8 cellular contexts compared by ENCODE assay signal in the genomic region with DNA sequence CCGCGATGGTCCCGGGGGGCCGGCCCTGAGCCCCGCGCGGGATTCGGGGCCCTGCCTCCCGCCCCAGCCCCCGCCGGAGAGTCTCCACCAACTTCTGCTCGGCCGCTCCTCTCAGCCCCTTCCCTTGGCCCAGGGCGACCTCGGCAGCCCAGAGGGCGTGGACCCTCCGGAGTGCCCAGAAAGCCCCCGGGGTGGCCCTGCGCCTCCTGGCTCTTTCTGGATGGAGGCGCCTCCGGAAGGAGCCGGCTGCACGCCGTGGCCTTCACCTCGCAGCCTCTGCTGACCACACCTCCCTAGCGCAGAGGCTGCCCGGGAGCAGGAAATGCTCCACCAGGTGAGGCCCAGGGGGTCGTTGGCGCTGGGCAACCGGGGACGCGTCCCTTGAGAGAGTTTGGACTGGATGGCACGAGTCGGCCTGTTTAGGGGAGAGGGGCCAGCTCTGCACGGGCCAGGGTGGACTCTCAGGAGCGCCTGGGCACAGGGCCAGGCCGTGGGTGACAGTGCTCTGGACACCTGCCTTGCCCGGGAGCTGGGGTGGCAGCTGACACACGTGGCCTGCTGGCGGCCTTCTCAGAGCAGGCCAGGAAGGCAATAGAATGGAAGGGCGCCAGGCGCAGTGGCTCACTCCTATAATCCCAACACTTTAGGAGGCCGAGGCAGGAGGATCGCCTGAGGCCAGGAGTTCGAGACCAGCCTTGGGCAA. TPM values are rescaled to one million over a fixed set of nuclear protein-coding genes. Genes with fewer than 3 reads are reported as not detected.
A peak's percentile ranks its signal among the peaks of the same experiment; 100 is the strongest.
DNase-seq lines count a peak whose midpoint lies in the region; ATAC-seq lines count a peak whose summit lies in the region.

No MANE protein-coding gene starts in this region.

- ATAC-seq in activated T-cell treated with anti-CD3 and anti-CD28 coated beads, Interleukin-2, amount 50 U/mL, for 72 hours (replicated peaks in 1 of 2): peak; percentile 23 to 36
- no peak for ATAC-seq in GM18517 (IDR thresholded peaks at IDR 0.05; ENCODE audit: unreplicated experiment)

- no peaks in the 10 kb centered on the region for H3K36me3 ChIP-seq in iPS DF 6.9 (ENCODE audit: control insufficient read depth, insufficient read depth, low read length)
- H3K36me3 ChIP-seq in skeletal muscle satellite cell (ENCODE audit: insufficient read depth, low read length): no peaks in the 10 kb centered on the region

- H3K9me3 ChIP-seq in iPS DF 6.9 (ENCODE audit: control insufficient read depth, insufficient read depth, low read length) (no peaks in the 10 kb centered on the region), skeletal muscle satellite cell (replicated peaks; ENCODE audit: low read length) (no peaks in the 10 kb centered on the region)

- peak overlapping the region; percentile 80 for H3K4me2 ChIP-seq in skeletal muscle satellite cell (ENCODE audit: low read length)

- no peaks in the 10 kb centered on the region for H3K9me3 Mint-ChIP-seq in activated T-cell treated with anti-CD3 and anti-CD28 coated beads, Interleukin-2, amount 50 U/mL, for 72 hours

- peak; percentile 45 for DNase-seq in NCI-H1092 treated with DMSO at 0.1 percent for 48 hours (lab: John Stamatoyannopoulos, UW)
- DNase-seq in NCI-H1092 (lab: John Stamatoyannopoulos, UW): no peak
- no peak for DNase-seq in activated T-cell treated with anti-CD3 and anti-CD28 coated beads, Interleukin-2, amount 50 U/mL, for 72 hours
- DNase-seq in iPS DF 6.9 (ENCODE audit: low read depth, low spot score): no peak
- DNase-seq in GM19238 (ENCODE audit: insufficient read length, low spot score): no peak
- DNase-seq in NCI-H1930 (lab: John Stamatoyannopoulos, UW): no peak

- WGBS in iPS DF 6.9 (ENCODE audit: insufficient coverage, insufficient read length): no CpG with 5 or more reads among the region's 45 CpGs

- H3K27ac Mint-ChIP-seq in activated T-cell treated with anti-CD3 and anti-CD28 coated beads, Interleukin-2, amount 50 U/mL, for 72 hours: no peak overlapping the region

- H3K4me3 ChIP-seq in iPS DF 6.9 (ENCODE audit: low read length): peak overlapping the region; percentile 60
- peak overlapping the region; percentile 64 for H3K4me3 ChIP-seq in skeletal muscle satellite cell (ENCODE audit: low read length)

- no peak overlapping the region for H3K27ac ChIP-seq in iPS DF 6.9 (ENCODE audit: low read length)

- peaks cover 22% of the 10 kb centered on the region for H3K4me1 Mint-ChIP-seq in activated T-cell treated with anti-CD3 and anti-CD28 coated beads, Interleukin-2, amount 50 U/mL, for 72 hours (ENCODE audit: low read depth)

- no peaks in the 10 kb centered on the region for H3K36me3 Mint-ChIP-seq in activated T-cell treated with anti-CD3 and anti-CD28 coated beads, Interleukin-2, amount 50 U/mL, for 72 hours (ENCODE audit: insufficient read depth in 2 of 2)

- peaks cover 6% of the 10 kb centered on the region for H3K27me3 Mint-ChIP-seq in activated T-cell treated with anti-CD3 and anti-CD28 coated beads, Interleukin-2, amount 50 U/mL, for 72 hours (ENCODE audit: low read depth)

- no peaks in the 10 kb centered on the region for H3K27me3 ChIP-seq in iPS DF 6.9 (ENCODE audit: control insufficient read depth, insufficient read depth, low read length)
- H3K27me3 ChIP-seq in skeletal muscle satellite cell (ENCODE audit: control insufficient read depth, insufficient read depth, low read length): peaks cover 33% of the 10 kb centered on the region

- H3K4me1 ChIP-seq in iPS DF 6.9 (ENCODE audit: control insufficient read depth, insufficient read depth, low read length) (peaks cover 8% of the 10 kb centered on the region; the same call in 1 of the 2 replicates), skeletal muscle satellite cell (ENCODE audit: control insufficient read depth, insufficient read depth, low read length) (peaks cover 3% of the 10 kb centered on the region)

- H3K4me3 Mint-ChIP-seq in activated T-cell treated with anti-CD3 and anti-CD28 coated beads, Interleukin-2, amount 50 U/mL, for 72 hours: peak overlapping the region; percentile 71 to 72

- H3K9ac ChIP-seq in skeletal muscle satellite cell (ENCODE audit: low read depth, low read length): peak overlapping the region; percentile 30

RNA-seq across cellular contexts. Expression of a gene that starts 0.6 kb away (rescaled TPM):
- 1 to 10 TPM; 3.2 to 4.0 TPM for total RNA-seq in activated T-cell treated with anti-CD3 and anti-CD28 coated beads, Interleukin-2, amount 50 U/mL, for 72 hours
- total RNA-seq in skeletal muscle satellite cell (2012; rRNA removed): under 0.01 and 0.22 TPM in 2 replicates

RNA-seq across cellular contexts. Expression of a gene that starts 21.1 kb away (rescaled TPM):
- total RNA-seq in activated T-cell treated with anti-CD3 and anti-CD28 coated beads, Interleukin-2, amount 50 U/mL, for 72 hours: 10 to 100 TPM; 23.5 to 24.6 TPM
- 9.6 and 10.3 TPM in 2 replicates for total RNA-seq in skeletal muscle satellite cell (2012; rRNA removed)

RNA-seq across cellular contexts. Expression of a gene that starts 26.2 kb away (rescaled TPM):
- total RNA-seq in activated T-cell treated with anti-CD3 and anti-CD28 coated beads, Interleukin-2, amount 50 U/mL, for 72 hours: 10 to 100 TPM; 32.5 to 33.4 TPM
- 7.1 and 14.2 TPM in 2 replicates for total RNA-seq in skeletal muscle satellite cell (2012; rRNA removed)

RNA-seq across cellular contexts. Expression of a gene that starts 38.8 kb away (rescaled TPM):
- total RNA-seq in activated T-cell treated with anti-CD3 and anti-CD28 coated beads, Interleukin-2, amount 50 U/mL, for 72 hours: 10 to 100 TPM; 48.5 to 48.9 TPM
- 33.0 and 42.6 TPM in 2 replicates for total RNA-seq in skeletal muscle satellite cell (2012; rRNA removed)
